1 cellular context compared by ENCODE assay signal in genomic region chr11:64206457-64207246, GRCh38.
TF ChIP-seq lines count a peak whose summit lies in the region.

FERMT3 (plus strand) TSS chr11:64206721; CDS start chr11:64207365, 644 bp downstream.

TF ChIP-seq in K562, 482 proteins besides CTCF, POLR2A, EP300 and RAD21 (continued from another document and continues in another):
- TF ChIP-seq ZNF398 (CRISPR knock-in tag; IDR thresholded peaks at IDR 0.05), result no peak
- TF ChIP-seq, protein P1, sequence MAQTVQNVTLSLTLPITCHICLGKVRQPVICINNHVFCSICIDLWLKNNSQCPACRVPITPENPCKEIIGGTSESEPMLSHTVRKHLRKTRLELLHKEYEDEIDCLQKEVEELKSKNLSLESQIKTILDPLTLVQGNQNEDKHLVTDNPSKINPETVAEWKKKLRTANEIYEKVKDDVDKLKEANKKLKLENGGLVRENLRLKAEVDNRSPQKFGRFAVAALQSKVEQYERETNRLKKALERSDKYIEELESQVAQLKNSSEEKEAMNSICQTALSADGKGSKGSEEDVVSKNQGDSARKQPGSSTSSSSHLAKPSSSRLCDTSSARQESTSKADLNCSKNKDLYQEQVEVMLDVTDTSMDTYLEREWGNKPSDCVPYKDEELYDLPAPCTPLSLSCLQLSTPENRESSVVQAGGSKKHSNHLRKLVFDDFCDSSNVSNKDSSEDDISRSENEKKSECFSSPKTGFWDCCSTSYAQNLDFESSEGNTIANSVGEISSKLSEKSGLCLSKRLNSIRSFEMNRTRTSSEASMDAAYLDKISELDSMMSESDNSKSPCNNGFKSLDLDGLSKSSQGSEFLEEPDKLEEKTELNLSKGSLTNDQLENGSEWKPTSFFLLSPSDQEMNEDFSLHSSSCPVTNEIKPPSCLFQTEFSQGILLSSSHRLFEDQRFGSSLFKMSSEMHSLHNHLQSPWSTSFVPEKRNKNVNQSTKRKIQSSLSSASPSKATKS (CRISPR knock-in tag; IDR thresholded peaks at IDR 0.05), result no peak
- peak; percentile 89 for TF ChIP-seq ZNF592 (IDR thresholded peaks at IDR 0.05)
- TF ChIP-seq SMARCA5 (IDR thresholded peaks at IDR 0.05), result peak; percentile 79; the same call in 1 of the 2 replicates
- TF ChIP-seq MEIS2 (IDR thresholded peaks at IDR 0.05; ENCODE audit: partially characterized antibody), result no peak
- TF ChIP-seq MCM7 (IDR thresholded peaks at IDR 0.05), result no peak
- TF ChIP-seq CAMTA2 (CRISPR knock-in tag; conservative IDR thresholded peaks at IDR 0.05), result no peak
- no peak for TF ChIP-seq ZNF124 (CRISPR knock-in tag; IDR thresholded peaks at IDR 0.05)
- no peak for TF ChIP-seq ZNF232 (CRISPR knock-in tag; IDR thresholded peaks at IDR 0.05)
- TF ChIP-seq SIRT6 (IDR thresholded peaks at IDR 0.05; ENCODE audit: low read depth, low read length), result no peak
- TF ChIP-seq HDAC1 (IDR thresholded peaks at IDR 0.05), result no peak
- no peak for TF ChIP-seq ZNF431 (CRISPR knock-in tag; IDR thresholded peaks at IDR 0.05)
- no peak for TF ChIP-seq CUX1 (CRISPR knock-in tag; IDR thresholded peaks at IDR 0.05)
- TF ChIP-seq GTF2F1 (IDR thresholded peaks at IDR 0.05; ENCODE audit: low read depth, low read length), result no peak
- no peak for TF ChIP-seq ZNF212 (CRISPR knock-in tag; IDR thresholded peaks at IDR 0.05)
- 0 out of 2 replicates have a peak, but pooled peaks have one; percentile 16 for TF ChIP-seq ELF4 (CRISPR knock-in tag; IDR thresholded peaks at IDR 0.05)
- TF ChIP-seq FOXP1 (CRISPR knock-in tag; IDR thresholded peaks at IDR 0.05), result peak; percentile 80
- TF ChIP-seq, protein P2, sequence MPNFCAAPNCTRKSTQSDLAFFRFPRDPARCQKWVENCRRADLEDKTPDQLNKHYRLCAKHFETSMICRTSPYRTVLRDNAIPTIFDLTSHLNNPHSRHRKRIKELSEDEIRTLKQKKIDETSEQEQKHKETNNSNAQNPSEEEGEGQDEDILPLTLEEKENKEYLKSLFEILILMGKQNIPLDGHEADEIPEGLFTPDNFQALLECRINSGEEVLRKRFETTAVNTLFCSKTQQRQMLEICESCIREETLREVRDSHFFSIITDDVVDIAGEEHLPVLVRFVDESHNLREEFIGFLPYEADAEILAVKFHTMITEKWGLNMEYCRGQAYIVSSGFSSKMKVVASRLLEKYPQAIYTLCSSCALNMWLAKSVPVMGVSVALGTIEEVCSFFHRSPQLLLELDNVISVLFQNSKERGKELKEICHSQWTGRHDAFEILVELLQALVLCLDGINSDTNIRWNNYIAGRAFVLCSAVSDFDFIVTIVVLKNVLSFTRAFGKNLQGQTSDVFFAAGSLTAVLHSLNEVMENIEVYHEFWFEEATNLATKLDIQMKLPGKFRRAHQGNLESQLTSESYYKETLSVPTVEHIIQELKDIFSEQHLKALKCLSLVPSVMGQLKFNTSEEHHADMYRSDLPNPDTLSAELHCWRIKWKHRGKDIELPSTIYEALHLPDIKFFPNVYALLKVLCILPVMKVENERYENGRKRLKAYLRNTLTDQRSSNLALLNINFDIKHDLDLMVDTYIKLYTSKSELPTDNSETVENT (CRISPR knock-in tag; IDR thresholded peaks at IDR 0.05), result no peak
- TF ChIP-seq, protein P3, sequence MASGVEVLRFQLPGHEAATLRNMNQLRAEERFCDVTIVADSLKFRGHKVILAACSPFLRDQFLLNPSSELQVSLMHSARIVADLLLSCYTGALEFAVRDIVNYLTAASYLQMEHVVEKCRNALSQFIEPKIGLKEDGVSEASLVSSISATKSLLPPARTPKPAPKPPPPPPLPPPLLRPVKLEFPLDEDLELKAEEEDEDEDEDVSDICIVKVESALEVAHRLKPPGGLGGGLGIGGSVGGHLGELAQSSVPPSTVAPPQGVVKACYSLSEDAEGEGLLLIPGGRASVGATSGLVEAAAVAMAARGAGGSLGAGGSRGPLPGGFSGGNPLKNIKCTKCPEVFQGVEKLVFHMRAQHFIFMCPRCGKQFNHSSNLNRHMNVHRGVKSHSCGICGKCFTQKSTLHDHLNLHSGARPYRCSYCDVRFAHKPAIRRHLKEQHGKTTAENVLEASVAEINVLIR (CRISPR knock-in tag; IDR thresholded peaks at IDR 0.05), result peak; percentile 35; the same call in 1 of the 2 replicates
- TF ChIP-seq ZNF785 (CRISPR knock-in tag; IDR thresholded peaks at IDR 0.05), result no peak
- TF ChIP-seq DIDO1 (tag; IDR thresholded peaks at IDR 0.05; ENCODE audit: low read depth), result no peak
- peak; percentile 40 for TF ChIP-seq SAP30 (IDR thresholded peaks at IDR 0.05; ENCODE audit: borderline replicate concordance, insufficient read depth, low read depth, low read length, poor library complexity, severe bottlenecking)
- TF ChIP-seq KHSRP (IDR thresholded peaks at IDR 0.05), result no peak
- TF ChIP-seq ZNF24 (IDR thresholded peaks at IDR 0.05), result no peak
- no peak for TF ChIP-seq CC2D1A (IDR thresholded peaks at IDR 0.05)
- TF ChIP-seq CHD4 (IDR thresholded peaks at IDR 0.05; ENCODE audit: insufficient read depth, insufficient replicate concordance, low read depth, low read length, poor library complexity, severe bottlenecking), result no peak
- TF ChIP-seq TARDBP (IDR thresholded peaks at IDR 0.05), result no peak
- TF ChIP-seq ETS1 (conservative IDR thresholded peaks at IDR 0.05; ENCODE audit: control insufficient read depth, low read depth, low read length), result no peak
- no peak for TF ChIP-seq ZFP36 (IDR thresholded peaks at IDR 0.05; ENCODE audit: low read depth, low read length, partially characterized antibody)
- TF ChIP-seq, protein P4, sequence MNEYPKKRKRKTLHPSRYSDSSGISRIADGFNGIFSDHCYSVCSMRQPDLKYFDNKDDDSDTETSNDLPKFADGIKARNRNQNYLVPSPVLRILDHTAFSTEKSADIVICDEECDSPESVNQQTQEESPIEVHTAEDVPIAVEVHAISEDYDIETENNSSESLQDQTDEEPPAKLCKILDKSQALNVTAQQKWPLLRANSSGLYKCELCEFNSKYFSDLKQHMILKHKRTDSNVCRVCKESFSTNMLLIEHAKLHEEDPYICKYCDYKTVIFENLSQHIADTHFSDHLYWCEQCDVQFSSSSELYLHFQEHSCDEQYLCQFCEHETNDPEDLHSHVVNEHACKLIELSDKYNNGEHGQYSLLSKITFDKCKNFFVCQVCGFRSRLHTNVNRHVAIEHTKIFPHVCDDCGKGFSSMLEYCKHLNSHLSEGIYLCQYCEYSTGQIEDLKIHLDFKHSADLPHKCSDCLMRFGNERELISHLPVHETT (CRISPR knock-in tag; conservative IDR thresholded peaks at IDR 0.05 in 1 of 2, IDR thresholded peaks at IDR 0.05 in 1 of 2), result no peak
- no peak for TF ChIP-seq CBX5 (IDR thresholded peaks at IDR 0.05; ENCODE audit: borderline replicate concordance, low read depth)
- TF ChIP-seq TGIF2 (CRISPR knock-in tag; IDR thresholded peaks at IDR 0.05), result no peak
- TF ChIP-seq ELF2 (CRISPR knock-in tag; IDR thresholded peaks at IDR 0.05), result 0 out of 2 replicates have a peak, but pooled peaks have one; percentile 45
- TF ChIP-seq, protein P5, sequence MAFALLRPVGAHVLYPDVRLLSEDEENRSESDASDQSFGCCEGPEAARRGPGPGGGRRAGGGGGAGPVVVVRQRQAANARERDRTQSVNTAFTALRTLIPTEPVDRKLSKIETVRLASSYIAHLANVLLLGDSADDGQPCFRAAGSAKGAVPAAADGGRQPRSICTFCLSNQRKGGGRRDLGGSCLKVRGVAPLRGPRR (CRISPR knock-in tag; IDR thresholded peaks at IDR 0.05), result no peak
- TF ChIP-seq SAFB (IDR thresholded peaks at IDR 0.05; ENCODE audit: borderline replicate concordance, low read depth, low read length), result no peak
- no peak for TF ChIP-seq ZNF75A (CRISPR knock-in tag; IDR thresholded peaks at IDR 0.05)
- no peak for TF ChIP-seq RAD51 (IDR thresholded peaks at IDR 0.05; ENCODE audit: borderline replicate concordance, low read depth)
- no peak for TF ChIP-seq DLX4 (CRISPR knock-in tag; IDR thresholded peaks at IDR 0.05)
